In the genomic region with DNA sequence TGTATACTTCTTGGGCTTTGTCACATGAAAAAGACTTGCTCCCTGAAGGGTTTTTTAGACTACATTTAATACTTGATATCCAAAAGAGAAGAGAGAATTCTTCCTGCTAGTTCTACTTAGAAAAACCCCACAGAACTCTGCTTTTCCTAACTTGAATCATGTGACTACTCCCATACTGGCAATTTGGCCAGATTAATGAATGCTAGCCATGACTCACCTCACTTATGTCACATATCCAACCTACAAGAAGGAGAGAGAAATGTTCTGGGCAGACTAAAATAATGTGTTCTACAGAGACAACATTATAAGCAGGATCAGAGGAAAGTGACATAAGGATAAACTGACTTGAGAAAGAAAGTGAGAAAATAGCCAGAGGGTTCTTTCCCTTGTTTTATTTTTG, we compare ENCODE assay signal across 12 cellular contexts.
DNase-seq lines count a peak whose midpoint lies in the region; ATAC-seq and TF ChIP-seq lines count a peak whose summit lies in the region.
"Had no signal": no experiment of that assay in that cellular context is flagged by ENCODE, and none has a peak within 500 bp of the region (broad histone marks: within the 10 kb centered on the region; RNA-seq: fewer than 3 reads in every experiment).

No MANE protein-coding gene starts in this region.

- H3K4me1 Mint-ChIP-seq in T-helper 17 cell = no peaks in the 10 kb centered on the region
- H3K4me1 Mint-ChIP-seq: CD4-positive, CD25-positive, alpha-beta regulatory T cell had no signal

- H3K27ac Mint-ChIP-seq in T-helper 17 cell = no peak overlapping the region

- ATAC-seq in T-helper 17 cell (no peak), GM19023 (IDR thresholded peaks at IDR 0.05; ENCODE audit: unreplicated experiment) (no peak), GM18498 (IDR thresholded peaks at IDR 0.05; ENCODE audit: unreplicated experiment) (no peak), GM21528 (IDR thresholded peaks at IDR 0.05; ENCODE audit: low FRiP score, unreplicated experiment) (no peak)
- ATAC-seq: sciatic nerve had no signal

- no peaks in the 10 kb centered on the region for H3K27me3 Mint-ChIP-seq in T-helper 17 cell
- H3K27me3 Mint-ChIP-seq: CD4-positive, CD25-positive, alpha-beta regulatory T cell had no signal

- no peak overlapping the region for H3K4me3 Mint-ChIP-seq in T-helper 17 cell
- H3K4me3 Mint-ChIP-seq: CD4-positive, CD25-positive, alpha-beta regulatory T cell had no signal

- no peaks in the 10 kb centered on the region for H3K9me3 ChIP-seq in neuron (ENCODE audit: low read length)
- H3K9me3 ChIP-seq in T-helper 17 cell (ENCODE audit: control insufficient read depth, low read length, poor library complexity, severe bottlenecking) = peaks cover 2% of the 10 kb centered on the region
- H3K9me3 ChIP-seq: adrenal gland had no signal

- no peaks in the 10 kb centered on the region for H3K36me3 ChIP-seq in neuron (ENCODE audit: insufficient read depth, low read length)
- H3K36me3 ChIP-seq: adrenal gland had no signal

- no peaks in the 10 kb centered on the region for H3K36me3 Mint-ChIP-seq in T-helper 17 cell (ENCODE audit: low read depth)
- H3K36me3 Mint-ChIP-seq: CD4-positive, CD25-positive, alpha-beta regulatory T cell had no signal

- peak overlapping the region; percentile 23 for H2AFZ ChIP-seq in neuron (ENCODE audit: low read depth, low read length)

- H3K4me3 ChIP-seq in epithelial cell of proximal tubule (ENCODE audit: low read depth, low read length) (no peak overlapping the region), neuron (ENCODE audit: low read length) (no peak overlapping the region)
- H3K4me3 ChIP-seq: adrenal gland had no signal

- peak; percentile 38 for DNase-seq in Daoy (ENCODE audit: low read depth)
- DNase-seq in NCI-H446 treated with DMSO at 0.1 percent for 48 hours (lab: John Stamatoyannopoulos, UW) = peak; percentile 24
- peak; percentile 68 for DNase-seq in epithelial cell of proximal tubule (ENCODE audit: low read depth)
- DNase-seq in T-helper 17 cell = no peak
- DNase-seq: adrenal gland; CD4-positive, CD25-positive, alpha-beta regulatory T cell; NCI-H1105 treated with DMSO at 0.1 percent for 48 hours had no signal

- TF ChIP-seq CTCF in epithelial cell of proximal tubule (conservative IDR thresholded peaks at IDR 0.05; ENCODE audit: low read depth, low read length) = no peak

- H3K4me1 ChIP-seq in neuron (ENCODE audit: insufficient read depth, low read length) = no peaks in the 10 kb centered on the region
- H3K4me1 ChIP-seq: adrenal gland had no signal

- H3K27me3 ChIP-seq in neuron (ENCODE audit: insufficient read depth, low read length) = no peaks in the 10 kb centered on the region
- H3K27me3 ChIP-seq: adrenal gland had no signal

Comparison
In these comparisons a context has a peak if more than half of its experiments do, and no peak if none do; other contexts are left out.
1. DNase-seq: peak in Daoy (single experiment), NCI-H446 treated with DMSO at 0.1 percent for 48 hours (single experiment) and epithelial cell of proximal tubule (single experiment); none in T-helper 17 cell (0 of 3).